ENCODE assay signal across 25 cellular contexts in the genomic region with DNA sequence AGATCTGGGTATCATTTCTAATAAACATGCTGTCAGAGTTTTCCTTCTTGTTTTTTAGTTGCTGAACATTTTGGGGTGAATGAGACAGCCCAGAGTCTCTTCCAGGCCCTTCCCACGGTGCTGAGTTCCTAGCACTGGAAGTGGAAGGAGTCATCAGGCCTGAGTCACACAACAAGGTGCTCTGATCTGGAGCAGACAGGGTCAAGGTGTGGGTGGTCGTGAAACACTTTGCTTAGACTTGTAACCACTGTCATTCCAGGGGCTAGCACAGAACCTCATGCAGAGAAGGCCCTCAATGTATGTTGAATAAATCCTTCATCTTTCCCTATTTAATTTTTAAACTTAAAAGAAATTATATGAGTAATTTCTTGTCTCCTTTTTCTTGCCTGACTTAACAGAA.
DNase-seq lines count a peak whose midpoint lies in the region; ATAC-seq and TF ChIP-seq lines count a peak whose summit lies in the region.
"Had no signal": no experiment of that assay in that cellular context is flagged by ENCODE, and none has a peak within 500 bp of the region (broad histone marks: within the 10 kb centered on the region; RNA-seq: fewer than 3 reads in every experiment).

No MANE protein-coding gene starts in this region.

- H3K36me3 ChIP-seq in OCI-LY7 (ENCODE audit: insufficient read depth, low read length): peaks cover 16% of the 10 kb centered on the region
- H3K36me3 ChIP-seq in CD8-positive, alpha-beta memory T cell (ENCODE audit: insufficient read depth, low read length): no peaks in the 10 kb centered on the region
- H3K36me3 ChIP-seq: esophagus squamous epithelium, gastroesophageal sphincter, neutrophil, sigmoid colon, thoracic aorta, vagina had no signal

- no peaks in the 10 kb centered on the region for H4K20me1 ChIP-seq in OCI-LY7 (ENCODE audit: insufficient read depth, low read length)

- H3K9me3 ChIP-seq in OCI-LY7 (ENCODE audit: low read length): peaks cover 38% of the 10 kb centered on the region
- H3K9me3 ChIP-seq in CD8-positive, alpha-beta memory T cell (ENCODE audit: low read length): no peaks in the 10 kb centered on the region
- H3K9me3 ChIP-seq: A549, neutrophil, sigmoid colon, SK-N-SH, thoracic aorta, vagina had no signal

- H3K4me3 Mint-ChIP-seq in activated naive CD8-positive, alpha-beta T cell treated with anti-CD3 and anti-CD28 coated beads, Interleukin-2, amount 50 U/mL, for 24 hours: no peak overlapping the region
- H3K4me3 Mint-ChIP-seq in activated naive CD8-positive, alpha-beta T cell treated with anti-CD3 and anti-CD28 coated beads for 36 hours: no peak overlapping the region
- H3K4me3 Mint-ChIP-seq in CD8-positive, alpha-beta memory T cell: no peak overlapping the region
- H3K4me3 Mint-ChIP-seq: activated naive CD4-positive, alpha-beta T cell treated with anti-CD3 and anti-CD28 coated beads for 36 hours; activated T-cell treated with anti-CD3 and anti-CD28 coated beads, Interleukin-2, amount 50 U/mL, for 4 hours had no signal

- H3K36me3 Mint-ChIP-seq in activated naive CD8-positive, alpha-beta T cell treated with anti-CD3 and anti-CD28 coated beads, Interleukin-2, amount 50 U/mL, for 24 hours (ENCODE audit: low read depth): peaks cover 5% of the 10 kb centered on the region
- no peaks in the 10 kb centered on the region for H3K36me3 Mint-ChIP-seq in activated naive CD8-positive, alpha-beta T cell treated with anti-CD3 and anti-CD28 coated beads for 36 hours
- H3K36me3 Mint-ChIP-seq in CD8-positive, alpha-beta memory T cell: peaks cover 0 to 4% (median 4%) of the 10 kb centered on the region in 3 donors

- intact Hi-C loops in OCI-LY7 (cut with micrococcal nuclease; ENCODE audit: unreplicated experiment): no loop called here

- TF ChIP-seq CTCF in OCI-LY7 (conservative IDR thresholded peaks at IDR 0.05; ENCODE audit: low read length): no peak
- TF ChIP-seq CTCF in foreskin keratinocyte (conservative IDR thresholded peaks at IDR 0.05): no peak

- no peak overlapping the region for H3K27ac Mint-ChIP-seq in activated naive CD8-positive, alpha-beta T cell treated with anti-CD3 and anti-CD28 coated beads, Interleukin-2, amount 50 U/mL, for 24 hours
- H3K27ac Mint-ChIP-seq in activated naive CD8-positive, alpha-beta T cell treated with anti-CD3 and anti-CD28 coated beads for 36 hours: no peak overlapping the region
- H3K27ac Mint-ChIP-seq in CD8-positive, alpha-beta memory T cell: peak overlapping the region in 4 of 8 donors; percentile 5 to 73 (median 52)
- H3K27ac Mint-ChIP-seq: activated naive CD4-positive, alpha-beta T cell treated with anti-CD3 and anti-CD28 coated beads for 36 hours; progenitor cell of endocrine pancreas had no signal

- no peaks in the 10 kb centered on the region for H3K79me2 ChIP-seq in OCI-LY7 (ENCODE audit: insufficient read depth, low read depth, low read length)

- H2AFZ ChIP-seq in OCI-LY7 (ENCODE audit: low read length): peak overlapping the region; percentile 54; the same call in 1 of the 2 replicates

- POLR2A ChIA-PET in OCI-LY7 (lab: Charles Lee): interaction anchor here (0.6 to 1.7 kb wide), 7 partner anchors 12 to 176 kb away, joined by 3 to 7 read pairs (median 5); partner anchors contain the start of gene CITED2
- POLR2A ChIA-PET in CD8-positive, alpha-beta memory T cell (lab: Charles Lee): interaction anchor here (1.5 kb wide), 1 partner anchor 133 kb away, joined by 4 read pairs; no protein-coding TSS in a partner anchor

- H3K4me2 ChIP-seq in OCI-LY7 (ENCODE audit: low read length): peak overlapping the region; percentile 47
- H3K4me2 ChIP-seq: A549, SK-N-SH had no signal

- H3K9me2 ChIP-seq in OCI-LY7 (ENCODE audit: insufficient read depth, low read length): no peaks in the 10 kb centered on the region
- H3K9me2 ChIP-seq: SK-N-SH had no signal

- H3K27me3 Mint-ChIP-seq in activated naive CD8-positive, alpha-beta T cell treated with anti-CD3 and anti-CD28 coated beads, Interleukin-2, amount 50 U/mL, for 24 hours: no peaks in the 10 kb centered on the region
- no peaks in the 10 kb centered on the region for H3K27me3 Mint-ChIP-seq in activated naive CD8-positive, alpha-beta T cell treated with anti-CD3 and anti-CD28 coated beads for 36 hours
- H3K27me3 Mint-ChIP-seq in CD8-positive, alpha-beta memory T cell: no peaks in the 10 kb centered on the region

- peak overlapping the region; percentile 47 for H3K27ac ChIP-seq in OCI-LY7 (ENCODE audit: low read depth, low read length, poor library complexity, severe bottlenecking)
- no peak overlapping the region for H3K27ac ChIP-seq in foreskin keratinocyte
- no peak overlapping the region for H3K27ac ChIP-seq in CD8-positive, alpha-beta memory T cell (ENCODE audit: low read depth, low read length)
- H3K27ac ChIP-seq: A549, coronary artery, esophagus squamous epithelium, gastroesophageal sphincter, neutrophil, sigmoid colon, thoracic aorta, vagina had no signal

- H3K4me1 ChIP-seq in OCI-LY7 (ENCODE audit: insufficient read depth, low read length, poor library complexity, severe bottlenecking) (peaks cover 26% of the 10 kb centered on the region), foreskin keratinocyte (no peaks in the 10 kb centered on the region)
- no peaks in the 10 kb centered on the region for H3K4me1 ChIP-seq in CD8-positive, alpha-beta memory T cell (ENCODE audit: insufficient read depth, low read length)
- H3K4me1 ChIP-seq: A549, gastroesophageal sphincter, vagina had no signal

- no peaks in the 10 kb centered on the region for H3K4me1 Mint-ChIP-seq in activated naive CD8-positive, alpha-beta T cell treated with anti-CD3 and anti-CD28 coated beads, Interleukin-2, amount 50 U/mL, for 24 hours
- H3K4me1 Mint-ChIP-seq in activated naive CD8-positive, alpha-beta T cell treated with anti-CD3 and anti-CD28 coated beads for 36 hours: peaks cover 5% of the 10 kb centered on the region
- H3K4me1 Mint-ChIP-seq in CD8-positive, alpha-beta memory T cell: peaks cover 0 to 10% (median 10%) of the 10 kb centered on the region in 3 donors

- H3K27me3 ChIP-seq in foreskin keratinocyte: no peaks in the 10 kb centered on the region
- no peaks in the 10 kb centered on the region for H3K27me3 ChIP-seq in CD8-positive, alpha-beta memory T cell (ENCODE audit: insufficient read depth, low read length, poor library complexity, severe bottlenecking)
- H3K27me3 ChIP-seq: esophagus squamous epithelium, gastroesophageal sphincter, neutrophil, sigmoid colon, vagina had no signal

- ATAC-seq in activated naive CD8-positive, alpha-beta T cell treated with anti-CD3 and anti-CD28 coated beads, Interleukin-2, amount 50 U/mL, for 24 hours: peak; percentile 76
- peak; percentile 80 for ATAC-seq in foreskin keratinocyte
- no peak for ATAC-seq in HG02870 (IDR thresholded peaks at IDR 0.05; ENCODE audit: unreplicated experiment)
- ATAC-seq: A549, gastroesophageal sphincter had no signal

- peaks cover 10% of the 10 kb centered on the region for H3K9me3 Mint-ChIP-seq in activated naive CD8-positive, alpha-beta T cell treated with anti-CD3 and anti-CD28 coated beads, Interleukin-2, amount 50 U/mL, for 24 hours
- peaks cover 6% of the 10 kb centered on the region for H3K9me3 Mint-ChIP-seq in activated naive CD8-positive, alpha-beta T cell treated with anti-CD3 and anti-CD28 coated beads for 36 hours
- peaks cover 0 to 4% (median 3%) of the 10 kb centered on the region in 5 donors for H3K9me3 Mint-ChIP-seq in CD8-positive, alpha-beta memory T cell

- BruUV-seq in OCI-LY7 (replicated peaks; lab: Mats Ljungman, UMichigan): no TSS peak

- DNase-seq in activated naive CD8-positive, alpha-beta T cell treated with anti-CD3 and anti-CD28 coated beads, Interleukin-2, amount 50 U/mL, for 24 hours: no peak
- DNase-seq in activated naive CD8-positive, alpha-beta T cell treated with anti-CD3 and anti-CD28 coated beads for 36 hours: no peak
- DNase-seq in OCI-LY7 (ENCODE audit: low spot score) (no peak), foreskin keratinocyte (no peak), iPS-NIHi7 (ENCODE audit: extremely low spot score) (no peak), DMS79 (lab: John Stamatoyannopoulos, UW) (no peak)
- no peak for DNase-seq in CD8-positive, alpha-beta memory T cell
- DNase-seq: activated CD4-positive, alpha-beta T cell treated with anti-CD3 and anti-CD28 coated beads for 48 hours; activated T-cell treated with anti-CD3 and anti-CD28 coated beads, Interleukin-2, amount 50 U/mL, for 4 hours; esophagus squamous epithelium; hypothalamus; KG1; left ventricle myocardium inferior; sigmoid colon; SK-N-SH; stimulated activated CD4-positive, alpha-beta T cell treated with anti-CD3 and anti-CD28 coated beads, Interleukin-4, amount 100 ng/mL, for 4 hours had no signal

- CTCF ChIA-PET in OCI-LY7 (lab: Charles Lee; ENCODE audit: unreplicated experiment): interaction anchor here (1.0 to 1.6 kb wide), 7 partner anchors 10 to 138 kb away, joined by 3 to 10 read pairs (median 5); no protein-coding TSS in a partner anchor
- CTCF ChIA-PET in CD8-positive, alpha-beta memory T cell (lab: Charles Lee): interaction anchor here (1.7 to 2.0 kb wide), 2 partner anchors 10 to 12 kb away, joined by 5 to 9 read pairs; no protein-coding TSS in a partner anchor

- no peak overlapping the region for H3K4me3 ChIP-seq in OCI-LY7 (ENCODE audit: low read depth, low read length, poor library complexity, severe bottlenecking)
- no peak overlapping the region for H3K4me3 ChIP-seq in CD8-positive, alpha-beta memory T cell (ENCODE audit: low read length)
- H3K4me3 ChIP-seq: A549, coronary artery, esophagus squamous epithelium, gastroesophageal sphincter, left ventricle myocardium inferior, sigmoid colon, thoracic aorta, vagina had no signal
